Comparison of ENCODE assay signal across 20 cellular contexts in genomic region chr21:46538262-46538661, GRCh38.
DNase-seq lines count a peak whose midpoint lies in the region; ATAC-seq and TF ChIP-seq lines count a peak whose summit lies in the region.
"Had no signal": no experiment of that assay in that cellular context is flagged by ENCODE, and none has a peak within 500 bp of the region (broad histone marks: within the 10 kb centered on the region; RNA-seq: fewer than 3 reads in every experiment).

No MANE protein-coding gene starts in this region.

- no peaks in the 10 kb centered on the region for H3K27me3 ChIP-seq in CD8-positive, alpha-beta memory T cell (ENCODE audit: insufficient read depth, low read length, poor library complexity, severe bottlenecking)
- H3K27me3 ChIP-seq in vagina, result no peaks in the 10 kb centered on the region
- H3K27me3 ChIP-seq: BLaER1 treated with 17β-estradiol and CSF1 and Interleukin-3, amounts not matched to agents 10 nM and 100 nM had no signal

- no peak overlapping the region for H3K4me3 ChIP-seq in CD8-positive, alpha-beta memory T cell (ENCODE audit: low read length)
- no peak overlapping the region for H3K4me3 ChIP-seq in vagina
- H3K4me3 ChIP-seq: BLaER1 treated with 17β-estradiol and CSF1 and Interleukin-3, amounts not matched to agents 10 nM and 100 nM had no signal

- H3K36me3 ChIP-seq in CD8-positive, alpha-beta memory T cell (ENCODE audit: insufficient read depth, low read length), result peaks cover 41% of the 10 kb centered on the region
- H3K36me3 ChIP-seq in vagina, result peaks cover 0 to 78% of the 10 kb centered on the region in 2 donors

- POLR2A ChIA-PET in CD8-positive, alpha-beta memory T cell (lab: Charles Lee), result no interaction called here

- no peak overlapping the region for H3K27ac ChIP-seq in CD8-positive, alpha-beta memory T cell (ENCODE audit: low read depth, low read length)
- no peak overlapping the region for H3K27ac ChIP-seq in vagina
- H3K27ac ChIP-seq: BLaER1 treated with 17β-estradiol and CSF1 and Interleukin-3, amounts not matched to agents 10 nM and 100 nM had no signal

- CTCF ChIA-PET in activated naive CD4-positive, alpha-beta T cell treated with anti-CD3 and anti-CD28 coated beads, Interleukin-2, amount 10 ng/mL, durations not matched to agents 7 days and 5 days (lab: Charles Lee), result interaction anchor here (1.1 kb wide), 1 partner anchor 81 kb away, joined by 3 read pairs; no protein-coding TSS in a partner anchor
- CTCF ChIA-PET in CD8-positive, alpha-beta memory T cell (lab: Charles Lee), result interaction anchor here (1.1 kb wide), 1 partner anchor 13 kb away, joined by 3 read pairs; no protein-coding TSS in a partner anchor

- TF ChIP-seq CTCF in vagina (IDR thresholded peaks at IDR 0.05), result no peak

- H3K27me3 Mint-ChIP-seq in activated naive CD4-positive, alpha-beta T cell treated with anti-CD3 and anti-CD28 coated beads, Interleukin-2, amount 10 ng/mL, durations not matched to agents 7 days and 5 days, result no peaks in the 10 kb centered on the region
- H3K27me3 Mint-ChIP-seq in CD8-positive, alpha-beta memory T cell, result no peaks in the 10 kb centered on the region
- H3K27me3 Mint-ChIP-seq in effector memory CD8-positive, alpha-beta T cell, result no peaks in the 10 kb centered on the region

- peaks cover 2% of the 10 kb centered on the region for H3K4me1 Mint-ChIP-seq in activated naive CD4-positive, alpha-beta T cell treated with anti-CD3 and anti-CD28 coated beads, Interleukin-2, amount 10 ng/mL, durations not matched to agents 7 days and 5 days
- H3K4me1 Mint-ChIP-seq in CD8-positive, alpha-beta memory T cell, result peaks cover 0 to 58% (median 3%) of the 10 kb centered on the region in 3 donors
- H3K4me1 Mint-ChIP-seq in effector memory CD8-positive, alpha-beta T cell (ENCODE audit: low read depth in 2 of 2), result peaks cover 0 to 46% of the 10 kb centered on the region in 2 donors
- H3K4me1 Mint-ChIP-seq in stimulated activated effector memory CD8-positive, alpha-beta T cell treated with anti-CD3 and anti-CD28 coated beads, Interleukin-12 subunit alpha, Interleukin-12 subunit beta, amount 100 ng/mL, for 72 hours, result peaks cover 46% of the 10 kb centered on the region
- H3K4me1 Mint-ChIP-seq: H9 had no signal

- peak overlapping the region; percentile 64 for H3K27ac Mint-ChIP-seq in activated naive CD4-positive, alpha-beta T cell treated with anti-CD3 and anti-CD28 coated beads, Interleukin-2, amount 10 ng/mL, durations not matched to agents 7 days and 5 days
- peak overlapping the region in 5 of 8 donors; percentile 38 to 95 (median 83) for H3K27ac Mint-ChIP-seq in CD8-positive, alpha-beta memory T cell
- peak overlapping the region; percentile 86 to 91 for H3K27ac Mint-ChIP-seq in effector memory CD8-positive, alpha-beta T cell
- H3K27ac Mint-ChIP-seq in stimulated activated effector memory CD8-positive, alpha-beta T cell treated with anti-CD3 and anti-CD28 coated beads, Interleukin-12 subunit alpha, Interleukin-12 subunit beta, amount 100 ng/mL, for 72 hours, result peak overlapping the region; percentile 72

- no peak for TF ChIP-seq POLR2A in vagina (IDR thresholded peaks at IDR 0.05)

- peaks cover 53% of the 10 kb centered on the region for H3K4me1 ChIP-seq in CD8-positive, alpha-beta memory T cell (ENCODE audit: insufficient read depth, low read length)
- H3K4me1 ChIP-seq in vagina, result no peaks in the 10 kb centered on the region
- H3K4me1 ChIP-seq: BLaER1 treated with 17β-estradiol and CSF1 and Interleukin-3, amounts not matched to agents 10 nM and 100 nM had no signal

- H3K4me3 Mint-ChIP-seq in activated naive CD4-positive, alpha-beta T cell treated with anti-CD3 and anti-CD28 coated beads, Interleukin-2, amount 10 ng/mL, durations not matched to agents 7 days and 5 days, result no peak overlapping the region
- peak overlapping the region in 2 of 7 donors; percentile 8 to 37 for H3K4me3 Mint-ChIP-seq in CD8-positive, alpha-beta memory T cell
- H3K4me3 Mint-ChIP-seq in effector memory CD8-positive, alpha-beta T cell, result peak overlapping the region in 1 of 2 donors; percentile 29
- no peak overlapping the region for H3K4me3 Mint-ChIP-seq in stimulated activated effector memory CD8-positive, alpha-beta T cell treated with anti-CD3 and anti-CD28 coated beads, Interleukin-12 subunit alpha, Interleukin-12 subunit beta, amount 100 ng/mL, for 72 hours
- H3K4me3 Mint-ChIP-seq: H9 had no signal

- no peaks in the 10 kb centered on the region for H3K9me3 Mint-ChIP-seq in activated naive CD4-positive, alpha-beta T cell treated with anti-CD3 and anti-CD28 coated beads, Interleukin-2, amount 10 ng/mL, durations not matched to agents 7 days and 5 days
- no peaks in the 10 kb centered on the region for H3K9me3 Mint-ChIP-seq in CD8-positive, alpha-beta memory T cell
- H3K9me3 Mint-ChIP-seq in effector memory CD8-positive, alpha-beta T cell, result no peaks in the 10 kb centered on the region
- no peaks in the 10 kb centered on the region for H3K9me3 Mint-ChIP-seq in stimulated activated effector memory CD8-positive, alpha-beta T cell treated with anti-CD3 and anti-CD28 coated beads, Interleukin-12 subunit alpha, Interleukin-12 subunit beta, amount 100 ng/mL, for 72 hours
- H3K9me3 Mint-ChIP-seq: H9 had no signal

- intact Hi-C loops in vagina (cut with DNase I), result no loop called here

- ATAC-seq in effector memory CD8-positive, alpha-beta T cell (replicated peaks), result no peak
- ATAC-seq in stimulated activated effector memory CD8-positive, alpha-beta T cell treated with anti-CD3 and anti-CD28 coated beads, Interleukin-12 subunit alpha, Interleukin-12 subunit beta, amount 100 ng/mL, for 72 hours, result no peak
- ATAC-seq: PC-3 had no signal

- peaks cover 57% of the 10 kb centered on the region for H3K36me3 Mint-ChIP-seq in activated naive CD4-positive, alpha-beta T cell treated with anti-CD3 and anti-CD28 coated beads, Interleukin-2, amount 10 ng/mL, durations not matched to agents 7 days and 5 days
- H3K36me3 Mint-ChIP-seq in CD8-positive, alpha-beta memory T cell, result peaks cover 9 to 89% (median 28%) of the 10 kb centered on the region in 3 donors
- H3K36me3 Mint-ChIP-seq in effector memory CD8-positive, alpha-beta T cell (ENCODE audit: insufficient read depth), result peaks cover 58% of the 10 kb centered on the region
- peaks cover 69% of the 10 kb centered on the region for H3K36me3 Mint-ChIP-seq in stimulated activated effector memory CD8-positive, alpha-beta T cell treated with anti-CD3 and anti-CD28 coated beads, Interleukin-12 subunit alpha, Interleukin-12 subunit beta, amount 100 ng/mL, for 72 hours

- no peak for DNase-seq in activated naive CD4-positive, alpha-beta T cell treated with anti-CD3 and anti-CD28 coated beads, Interleukin-2, amount 10 ng/mL, durations not matched to agents 7 days and 5 days
- no peak for DNase-seq in activated naive CD4-positive, alpha-beta T cell treated with anti-CD3 and anti-CD28 coated beads, Interleukin-2, amount 50 U/mL, for 16 hours
- no peak for DNase-seq in CD8-positive, alpha-beta memory T cell
- no peak for DNase-seq in effector memory CD8-positive, alpha-beta T cell
- no peak for DNase-seq in stimulated activated effector memory CD8-positive, alpha-beta T cell treated with anti-CD3 and anti-CD28 coated beads, Interleukin-12 subunit alpha, Interleukin-12 subunit beta, amount 100 ng/mL, for 72 hours (ENCODE audit: low spot score in 2 of 2)
- no peak for DNase-seq in vagina (ENCODE audit: extremely low spot score in 2 of 2)
- no peak for DNase-seq in KBM-7
- DNase-seq: COR-L47, DMS 273 treated with DMSO at 0.1 percent for 48 hours, H9, Karpas-422, NCI-H1048, NCI-H1436, NCI-H1930, NCI-H345, NCI-H524 treated with DMSO at 0.1 percent for 48 hours, PC-3, RPMI8226, SHP77 treated with DMSO at 0.1 percent for 48 hours had no signal

- in situ Hi-C loops in KBM-7 (cut with MboI; ENCODE audit: low pct_unique_long_range_greater_than_20kb, low sequenced_read_pairs), result no loop called here

- no peaks in the 10 kb centered on the region for H3K9me3 ChIP-seq in CD8-positive, alpha-beta memory T cell (ENCODE audit: low read length)
- no peaks in the 10 kb centered on the region for H3K9me3 ChIP-seq in vagina
- H3K9me3 ChIP-seq: BLaER1 treated with 17β-estradiol and CSF1 and Interleukin-3, amounts not matched to agents 10 nM and 100 nM had no signal
